ENCODE assay signal across 8 cellular contexts in the genomic region with DNA sequence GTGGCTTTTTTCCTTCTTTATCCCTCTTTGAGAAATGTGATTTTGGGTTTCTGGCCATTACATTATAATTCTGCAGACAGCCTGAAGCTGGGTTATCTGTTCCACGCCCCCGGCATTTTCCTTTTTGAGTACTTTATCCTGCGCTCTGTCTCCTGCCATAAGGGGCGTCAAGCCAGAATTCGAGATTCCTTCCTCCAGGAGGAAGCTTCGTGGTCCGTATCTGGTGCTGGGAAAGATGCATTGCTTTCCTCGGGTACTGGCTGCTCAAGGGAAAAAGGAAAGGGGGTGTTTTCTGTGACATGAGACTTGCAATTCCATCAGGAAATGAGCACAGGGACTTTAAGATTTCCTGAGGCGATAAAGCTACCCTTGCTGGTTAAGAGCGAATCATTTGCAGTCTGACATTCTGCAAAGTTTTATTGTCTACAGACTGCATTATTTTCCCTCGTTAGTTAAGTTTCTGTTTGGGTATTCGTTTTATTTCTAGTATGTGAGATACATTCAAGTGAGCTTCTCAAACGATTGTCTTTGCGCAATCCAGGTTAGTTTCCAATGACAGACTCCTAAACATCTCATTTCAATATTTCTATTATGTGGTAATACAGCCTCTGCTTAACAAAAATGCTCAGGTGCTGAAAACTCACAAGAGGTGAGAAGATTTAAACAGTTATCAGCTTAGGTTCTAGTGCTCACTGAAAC. TPM values are rescaled to one million over a fixed set of nuclear protein-coding genes. Genes with fewer than 3 reads are reported as not detected.
DNase-seq lines count a peak whose midpoint lies in the region; ATAC-seq and TF ChIP-seq lines count a peak whose summit lies in the region.

No MANE protein-coding gene starts in this region.

- peaks cover 14% of the 10 kb centered on the region for H3K4me1 ChIP-seq in cardiac muscle cell (ENCODE audit: low read depth)

- H3K9me3 ChIP-seq in cardiac muscle cell (ENCODE audit: low read depth), result no peaks in the 10 kb centered on the region

- H3K27me3 Mint-ChIP-seq in activated T-helper 17 cell treated with anti-CD3 and anti-CD28 coated beads, Interleukin-2, amount 50 U/mL, for 72 hours, result no peaks in the 10 kb centered on the region
- H3K27me3 Mint-ChIP-seq in osteocyte (ENCODE audit: unreplicated experiment), result no peaks in the 10 kb centered on the region

- H3K9me3 Mint-ChIP-seq in activated T-helper 17 cell treated with anti-CD3 and anti-CD28 coated beads, Interleukin-2, amount 50 U/mL, for 72 hours, result no peaks in the 10 kb centered on the region
- H3K9me3 Mint-ChIP-seq in osteocyte (ENCODE audit: unreplicated experiment), result no peaks in the 10 kb centered on the region

- peaks cover 28% of the 10 kb centered on the region for H3K4me1 Mint-ChIP-seq in activated T-helper 17 cell treated with anti-CD3 and anti-CD28 coated beads, Interleukin-2, amount 50 U/mL, for 72 hours
- peaks cover 17% of the 10 kb centered on the region for H3K4me1 Mint-ChIP-seq in osteocyte (ENCODE audit: unreplicated experiment)

- TF ChIP-seq CTCF in cardiac muscle cell (IDR thresholded peaks at IDR 0.05; ENCODE audit: low read depth, low read length), result peak; percentile 42
- peak; percentile 51 for TF ChIP-seq CTCF in osteocyte (IDR thresholded peaks at IDR 0.05)

- H3K36me3 Mint-ChIP-seq in activated T-helper 17 cell treated with anti-CD3 and anti-CD28 coated beads, Interleukin-2, amount 50 U/mL, for 72 hours (ENCODE audit: low read depth), result peaks cover 36% of the 10 kb centered on the region
- H3K36me3 Mint-ChIP-seq in osteocyte (ENCODE audit: unreplicated experiment), result peaks cover 4% of the 10 kb centered on the region

- H3K27ac Mint-ChIP-seq in activated T-helper 17 cell treated with anti-CD3 and anti-CD28 coated beads, Interleukin-2, amount 50 U/mL, for 72 hours, result peak overlapping the region; percentile 62
- peak overlapping the region; percentile 86 for H3K27ac Mint-ChIP-seq in osteocyte (ENCODE audit: unreplicated experiment)

- no peaks in the 10 kb centered on the region for H3K36me3 ChIP-seq in cardiac muscle cell

- H3K4me3 ChIP-seq in Jurkat, Clone E6-1 (ENCODE audit: low read length), result peak overlapping the region; percentile 61
- peak overlapping the region; percentile 77 for H3K4me3 ChIP-seq in cardiac muscle cell

- DNase-seq in NCI-H1694 treated with DMSO at 0.1 percent for 48 hours (lab: John Stamatoyannopoulos, UW) (peak; percentile 64), NCI-H1694 (lab: John Stamatoyannopoulos, UW) (no peak), cardiac muscle cell (ENCODE audit: low read depth in 1 of 2, low spot score in 1 of 2) (peak; percentile 69 to 75), osteocyte (ENCODE audit: extremely low spot score, unreplicated experiment) (no peak)
- DNase-seq in Jurkat, Clone E6-1 (ENCODE audit: low read depth, low spot score), result no peak
- no peak for DNase-seq in stimulated activated CD4-positive, alpha-beta T cell treated with anti-CD3 and anti-CD28 coated beads, Interleukin-2, amount 100 ng/mL, for 48 hours

- H3K27me3 ChIP-seq in cardiac muscle cell, result no peaks in the 10 kb centered on the region

- peak; percentile 11 for ATAC-seq in activated T-helper 17 cell treated with anti-CD3 and anti-CD28 coated beads, Interleukin-2, amount 50 U/mL, for 72 hours (replicated peaks)
- ATAC-seq in GM18861 (IDR thresholded peaks at IDR 0.05; ENCODE audit: unreplicated experiment), result no peak

- peak overlapping the region; percentile 88 for H3K4me3 Mint-ChIP-seq in activated T-helper 17 cell treated with anti-CD3 and anti-CD28 coated beads, Interleukin-2, amount 50 U/mL, for 72 hours
- peak overlapping the region; percentile 83 for H3K4me3 Mint-ChIP-seq in osteocyte (ENCODE audit: unreplicated experiment)

- H3K27ac ChIP-seq in cardiac muscle cell, result no peak overlapping the region

RNA-seq across cellular contexts. Expression of gene AKAP5, which starts 0.7 kb away (rescaled TPM):
- 1.9 TPM for polyA plus RNA-seq in Jurkat, Clone E6-1 (2012; ENCODE audit: insufficient read depth, insufficient read length)
- total RNA-seq in activated T-helper 17 cell treated with anti-CD3 and anti-CD28 coated beads, Interleukin-2, amount 50 U/mL, for 72 hours, result 1 to 10 TPM in 1 of 2 donors, under 1 TPM in 1; 0.82 to 1.0 TPM
- total RNA-seq in cardiac muscle cell (0.63 and 1.3 TPM in 2 replicates), osteocyte (3.4 and 3.6 TPM in 2 replicates)
- 0.18 and 0.94 TPM in 2 replicates for polyA plus RNA-seq in cardiac muscle cell

RNA-seq across cellular contexts. Expression of gene ZBTB25, which starts 37.6 kb away (rescaled TPM):
- 16.4 TPM for polyA plus RNA-seq in Jurkat, Clone E6-1 (2012; ENCODE audit: insufficient read depth, insufficient read length)
- 10 to 100 TPM; 29.7 to 88.5 TPM for total RNA-seq in activated T-helper 17 cell treated with anti-CD3 and anti-CD28 coated beads, Interleukin-2, amount 50 U/mL, for 72 hours
- total RNA-seq in cardiac muscle cell (7.5 and 11.3 TPM in 2 replicates), osteocyte (9.4 and 10.9 TPM in 2 replicates)
- 13.3 and 20.9 TPM in 2 replicates for polyA plus RNA-seq in cardiac muscle cell

RNA-seq across cellular contexts. Expression of gene ZBTB1, which starts 38.6 kb away (rescaled TPM):
- polyA plus RNA-seq in Jurkat, Clone E6-1 (2012; ENCODE audit: insufficient read depth, insufficient read length), result 35.7 TPM
- total RNA-seq in activated T-helper 17 cell treated with anti-CD3 and anti-CD28 coated beads, Interleukin-2, amount 50 U/mL, for 72 hours, result 100 to 1,000 TPM in 1 of 2 donors, 10 to 100 TPM in 1; 75.6 to 154 TPM
- total RNA-seq in cardiac muscle cell (22.5 and 31.4 TPM in 2 replicates), osteocyte (62.9 and 67.0 TPM in 2 replicates)
- polyA plus RNA-seq in cardiac muscle cell, result 23.4 and 28.5 TPM in 2 replicates

Comparison
In these comparisons a context has a peak if more than half of its experiments do, and no peak if none do; other contexts are left out.
1. DNase-seq: peak in NCI-H1694 treated with DMSO at 0.1 percent for 48 hours (single experiment) and cardiac muscle cell (2 of 2); none in NCI-H1694 (single experiment), Jurkat, Clone E6-1 (single experiment), osteocyte (single experiment) and stimulated activated CD4-positive, alpha-beta T cell treated with anti-CD3 and anti-CD28 coated beads, Interleukin-2, amount 100 ng/mL, for 48 hours (0 of 2).